Comparison of ENCODE assay signal across 1 cellular context in the genomic region with DNA sequence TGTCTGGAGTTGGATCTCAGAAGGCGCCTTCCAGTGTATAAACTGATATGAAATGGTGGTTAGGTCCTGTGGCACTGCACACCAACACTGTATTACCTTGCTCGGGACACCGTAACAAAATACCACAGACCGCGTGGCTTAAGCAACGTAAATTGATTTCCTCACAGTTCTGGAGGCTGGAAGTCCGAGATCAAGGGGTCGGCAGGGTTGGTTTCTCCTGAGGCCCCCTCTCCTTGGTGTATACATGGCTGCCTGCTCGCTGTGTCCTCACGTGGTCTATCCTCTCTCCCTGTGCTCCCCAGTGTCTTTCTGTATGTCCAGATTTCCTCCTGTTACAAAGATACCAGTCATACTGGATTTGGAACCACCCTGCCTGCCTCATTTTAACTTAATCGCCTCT.
TF ChIP-seq lines count a peak whose summit lies in the region.

No MANE protein-coding gene starts in this region.

TF ChIP-seq in HEK293, 187 proteins besides CTCF, POLR2A, EP300 and RAD21 (continued from another document):
- TF ChIP-seq ZNF548 (tag by site-specific recombination; IDR thresholded peaks at IDR 0.05), result peak; percentile 97
- no peak for TF ChIP-seq GLIS2 (tag by site-specific recombination; IDR thresholded peaks at IDR 0.05)
